In the genomic region with DNA sequence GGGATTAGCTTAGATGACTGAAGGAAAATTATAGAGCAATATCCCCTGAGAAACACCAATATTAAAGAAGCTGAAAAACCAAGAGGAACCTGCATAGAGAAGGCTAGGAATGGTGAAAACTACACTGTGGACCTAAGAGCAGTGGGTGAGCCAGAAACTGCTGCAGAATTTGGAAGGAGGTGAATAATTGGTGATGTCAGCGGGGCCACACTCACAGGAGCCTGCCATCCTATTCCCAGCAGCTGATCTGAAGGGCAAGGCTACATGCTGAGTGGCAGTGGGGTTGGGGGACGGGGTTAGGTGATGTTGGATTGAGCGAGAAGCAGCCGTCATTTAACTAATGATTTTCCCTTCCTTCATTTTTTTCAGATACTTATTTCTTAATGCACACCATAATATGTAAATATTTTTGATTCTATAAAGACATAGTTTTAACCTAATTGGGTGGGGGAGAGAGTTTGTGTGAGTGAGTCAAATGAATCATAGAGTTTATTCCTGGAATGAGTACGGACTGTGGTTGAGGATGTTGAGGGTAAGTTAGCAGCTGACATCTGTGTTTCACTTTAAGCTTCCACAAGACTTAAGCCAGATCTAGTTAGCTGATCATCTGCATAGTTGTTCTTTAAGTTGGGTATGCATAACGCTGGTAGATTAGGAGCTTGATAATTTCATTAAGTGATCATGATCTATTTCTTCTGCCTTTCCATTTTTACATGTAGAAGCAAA, we compare ENCODE assay signal across 16 cellular contexts.
DNase-seq lines count a peak whose midpoint lies in the region; ATAC-seq, FAIRE-seq and TF ChIP-seq lines count a peak whose summit lies in the region.
"Had no signal": no experiment of that assay in that cellular context is flagged by ENCODE, and none has a peak within 500 bp of the region (broad histone marks: within the 10 kb centered on the region; RNA-seq: fewer than 3 reads in every experiment).

No MANE protein-coding gene starts in this region.

- H3K9me3 Mint-ChIP-seq in glutamatergic neuron (ENCODE audit: unreplicated experiment) = peaks cover 5% of the 10 kb centered on the region
- H3K9me3 Mint-ChIP-seq: activated CD4-positive, alpha-beta T cell treated with anti-CD3 and anti-CD28 coated beads, Interleukin-2, amount 10 ng/mL, durations not matched to agents 7 days and 5 days; activated T-helper 1 cell treated with anti-CD3 and anti-CD28 coated beads, Interleukin-12 subunit alpha, Interleukin-12 subunit beta, Interleukin-2, Interleukin-4 antibody, amounts not matched to agents 30 ng/mL and 10 ng/mL and 1 ng/mL, durations not matched to agents 14 hours and 24 hours and 36 hours; T-helper 1 cell treated with Interleukin-12 subunit alpha and Interleukin-12 subunit beta and Interleukin-4 antibody, amounts not matched to agents 30 μg/mL and 1 μg/mL, for 36 hours had no signal

- TF ChIP-seq POLR2A in H54 (IDR thresholded peaks at IDR 0.05; ENCODE audit: low read depth, low read length) = no peak

- no peaks in the 10 kb centered on the region for H3K9me3 ChIP-seq in adipocyte (ENCODE audit: control insufficient read depth, low read length)

- H3K36me3 Mint-ChIP-seq in glutamatergic neuron (ENCODE audit: unreplicated experiment) = peaks cover 4% of the 10 kb centered on the region

- H3K27me3 Mint-ChIP-seq in glutamatergic neuron (ENCODE audit: unreplicated experiment) = peaks cover 3% of the 10 kb centered on the region
- H3K27me3 Mint-ChIP-seq: activated CD4-positive, alpha-beta T cell treated with anti-CD3 and anti-CD28 coated beads, Interleukin-2, amount 10 ng/mL, durations not matched to agents 7 days and 5 days had no signal

- H3K4me3 Mint-ChIP-seq in glutamatergic neuron (ENCODE audit: unreplicated experiment) = no peak overlapping the region
- H3K4me3 Mint-ChIP-seq: activated CD4-positive, alpha-beta T cell treated with anti-CD3 and anti-CD28 coated beads, Interleukin-2, amount 10 ng/mL, durations not matched to agents 7 days and 5 days; activated T-helper 1 cell treated with anti-CD3 and anti-CD28 coated beads, Interleukin-12 subunit alpha, Interleukin-12 subunit beta, Interleukin-2, Interleukin-4 antibody, amounts not matched to agents 30 ng/mL and 10 ng/mL and 1 ng/mL, durations not matched to agents 14 hours and 24 hours and 36 hours; neural progenitor cell; T-helper 1 cell treated with Interleukin-12 subunit alpha and Interleukin-12 subunit beta and Interleukin-4 antibody, amounts not matched to agents 30 μg/mL and 1 μg/mL, for 36 hours had no signal

- no peak overlapping the region for H3K4me3 ChIP-seq in adipocyte (ENCODE audit: low read length)
- H3K4me3 ChIP-seq: neural progenitor cell, skin epidermis had no signal

- H3K9ac ChIP-seq in adipocyte (ENCODE audit: low read length) = no peak overlapping the region
- H3K9ac ChIP-seq: neural progenitor cell had no signal

- no peaks in the 10 kb centered on the region for H3K27me3 ChIP-seq in adipocyte (replicated peaks; ENCODE audit: control insufficient read depth, insufficient read depth, low read length)
- H3K27me3 ChIP-seq: neural progenitor cell had no signal

- H3K4me1 ChIP-seq in adipocyte (ENCODE audit: control insufficient read depth, insufficient read depth, low read length) = peaks cover 28% of the 10 kb centered on the region

- H3K36me3 ChIP-seq in adipocyte (ENCODE audit: control insufficient read depth, insufficient read depth, low read length, severe bottlenecking) = no peaks in the 10 kb centered on the region
- H3K36me3 ChIP-seq: neural progenitor cell had no signal

- no peak overlapping the region for H3K27ac Mint-ChIP-seq in glutamatergic neuron (ENCODE audit: unreplicated experiment)
- H3K27ac Mint-ChIP-seq: activated CD4-positive, alpha-beta T cell treated with anti-CD3 and anti-CD28 coated beads, Interleukin-2, amount 10 ng/mL, durations not matched to agents 7 days and 5 days; activated T-helper 1 cell treated with anti-CD3 and anti-CD28 coated beads, Interleukin-12 subunit alpha, Interleukin-12 subunit beta, Interleukin-2, Interleukin-4 antibody, amounts not matched to agents 30 ng/mL and 10 ng/mL and 1 ng/mL, durations not matched to agents 14 hours and 24 hours and 36 hours; neural progenitor cell; T-helper 1 cell treated with Interleukin-12 subunit alpha and Interleukin-12 subunit beta and Interleukin-4 antibody, amounts not matched to agents 30 μg/mL and 1 μg/mL, for 36 hours had no signal

- DNase-seq in H54 (ENCODE audit: insufficient read length, low spot score) = peak; percentile 33
- peak; percentile 34 for DNase-seq in adipocyte (ENCODE audit: low read depth)
- peak; percentile 31 for DNase-seq in fibroblast of the conjunctiva (ENCODE audit: low read depth)
- DNase-seq in KG1 (lab: John Stamatoyannopoulos, UW) = no peak
- DNase-seq in glutamatergic neuron = no peak
- DNase-seq: activated CD4-positive, alpha-beta T cell treated with anti-CD3 and anti-CD28 coated beads, Interleukin-2, amount 10 ng/mL, durations not matched to agents 7 days and 5 days; aorta; effector memory CD4-positive, alpha-beta T cell; NCI-H510A; substantia nigra had no signal

- ATAC-seq in GM21723 (IDR thresholded peaks at IDR 0.05; ENCODE audit: unreplicated experiment) = no peak
- ATAC-seq in activated CD4-positive, CD25-positive, alpha-beta regulatory T cell treated with anti-CD3 and anti-CD28 coated beads, Interleukin-2, amount 50 U/mL, for 24 hours = no peak

- no peak for TF ChIP-seq CTCF in glutamatergic neuron (IDR thresholded peaks at IDR 0.05; ENCODE audit: partially characterized antibody, unreplicated experiment)

- H3K4me1 Mint-ChIP-seq in glutamatergic neuron (ENCODE audit: low read depth, unreplicated experiment) = peaks cover 41% of the 10 kb centered on the region
- H3K4me1 Mint-ChIP-seq: activated CD4-positive, alpha-beta T cell treated with anti-CD3 and anti-CD28 coated beads, Interleukin-2, amount 10 ng/mL, durations not matched to agents 7 days and 5 days had no signal

- FAIRE-seq in H54 (lab: Jason Lieb, UNC) = peak; percentile 94

Comparison
In these comparisons a context has a peak if more than half of its experiments do, and no peak if none do; other contexts are left out.
1. DNase-seq: peak in H54 (single experiment), adipocyte (single experiment) and fibroblast of the conjunctiva (single experiment); none in KG1 (single experiment) and glutamatergic neuron (single experiment).